ENCODE assay signal across 32 cellular contexts in genomic region chr3:195425849-195426248, GRCh38. TPM values are rescaled to one million over a fixed set of nuclear protein-coding genes. Genes with fewer than 3 reads are reported as not detected.
DNase-seq lines count a peak whose midpoint lies in the region; ATAC-seq, FAIRE-seq and TF ChIP-seq lines count a peak whose summit lies in the region.
"Had no signal": no experiment of that assay in that cellular context is flagged by ENCODE, and none has a peak within 500 bp of the region (broad histone marks: within the 10 kb centered on the region; RNA-seq: fewer than 3 reads in every experiment).

No MANE protein-coding gene starts in this region.

- H3K14ac ChIP-seq in mesenchymal stem cell (ENCODE audit: low read length in 2 of 2) = no peak overlapping the region

- H3K36me3 Mint-ChIP-seq in WTC11 = no peaks in the 10 kb centered on the region
- H3K36me3 Mint-ChIP-seq: activated CD4-positive, alpha-beta memory T cell treated with anti-CD3 and anti-CD28 coated beads for 36 hours had no signal

- in situ Hi-C loops in HepG2 (cut with HindIII; ENCODE audit: extremely low pct_ligation_motif_present, low pct_unique_long_range_greater_than_20kb) = no loop called here

- no peak overlapping the region for H2BK5ac ChIP-seq in mesenchymal stem cell (ENCODE audit: low read depth, low read length, poor library complexity, severe bottlenecking)

- H3K9ac ChIP-seq in HepG2 (ENCODE audit: insufficient read depth, low read depth, low read length) (no peak overlapping the region), PC-3 (ENCODE audit: low read length) (no peak overlapping the region), mesenchymal stem cell (ENCODE audit: low read length) (no peak overlapping the region)
- H3K9ac ChIP-seq: BLaER1 treated with 17β-estradiol and CSF1 and Interleukin-3, amounts not matched to agents 10 nM and 100 nM; parathyroid adenoma had no signal

- ATAC-seq in HepG2 = no peak
- no peak for ATAC-seq in right lobe of liver
- ATAC-seq in PC-3 = no peak
- ATAC-seq in WTC11 = no peak
- ATAC-seq: left lung, right cardiac atrium had no signal

- peaks cover 53% of the 10 kb centered on the region for H3K79me2 ChIP-seq in HepG2 (ENCODE audit: insufficient read depth, low read length)
- H3K79me2 ChIP-seq in PC-3 (ENCODE audit: low read length) = peaks cover 90% of the 10 kb centered on the region

- peaks cover 6% of the 10 kb centered on the region; the same call in 1 of the 2 replicates for H3K4me1 Mint-ChIP-seq in WTC11

- no peak overlapping the region for H3K4me3 ChIP-seq in HepG2 (replicated peaks in 1 of 3; ENCODE audit: insufficient read depth in 1 of 3, low read depth in 2 of 3, low read length in 3 of 3)
- H3K4me3 ChIP-seq in right lobe of liver = no peak overlapping the region
- no peak overlapping the region for H3K4me3 ChIP-seq in PC-3 (ENCODE audit: low read length)
- no peak overlapping the region for H3K4me3 ChIP-seq in mesenchymal stem cell (ENCODE audit: insufficient read depth in 1 of 2, low read depth in 1 of 2, low read length in 2 of 2)
- H3K4me3 ChIP-seq: BLaER1 treated with 17β-estradiol and CSF1 and Interleukin-3, amounts not matched to agents 10 nM and 100 nM; esophagus squamous epithelium; hepatocyte; left lung; testis had no signal

- H3K36me3 ChIP-seq in HepG2 (replicated peaks in 1 of 2; ENCODE audit: control insufficient read depth in 1 of 2, insufficient read depth in 2 of 2, low read length in 2 of 2) = no peaks in the 10 kb centered on the region
- H3K36me3 ChIP-seq in right lobe of liver = no peaks in the 10 kb centered on the region
- no peaks in the 10 kb centered on the region for H3K36me3 ChIP-seq in PC-3 (ENCODE audit: low read depth, low read length)
- H3K36me3 ChIP-seq in mesenchymal stem cell (ENCODE audit: control insufficient read depth in 1 of 2, insufficient read depth in 2 of 2, low read depth in 1 of 2, low read length in 2 of 2) = no peaks in the 10 kb centered on the region
- H3K36me3 ChIP-seq: brain microvascular endothelial cell, esophagus squamous epithelium, left lung had no signal

- H3K9me3 ChIP-seq in HepG2 (ENCODE audit: low read length) (no peaks in the 10 kb centered on the region), right lobe of liver (no peaks in the 10 kb centered on the region), PC-3 (ENCODE audit: low read length) (no peaks in the 10 kb centered on the region), mesenchymal stem cell (ENCODE audit: control insufficient read depth, low read length) (no peaks in the 10 kb centered on the region)
- H3K9me3 ChIP-seq: esophagus squamous epithelium, left lung, testis had no signal

- H2AFZ ChIP-seq in HepG2 (ENCODE audit: low read length) (no peak overlapping the region), PC-3 (ENCODE audit: low read length) (no peak overlapping the region), mesenchymal stem cell (ENCODE audit: low read depth, low read length) (no peak overlapping the region)
- H2AFZ ChIP-seq: hepatocyte, parathyroid adenoma had no signal

- no peaks in the 10 kb centered on the region for H3K4me1 ChIP-seq in HepG2 (ENCODE audit: insufficient read depth, low read length)
- no peaks in the 10 kb centered on the region for H3K4me1 ChIP-seq in right lobe of liver
- H3K4me1 ChIP-seq in PC-3 (ENCODE audit: insufficient read depth, low read length) = peaks cover 7% of the 10 kb centered on the region
- H3K4me1 ChIP-seq in mesenchymal stem cell (ENCODE audit: control insufficient read depth, insufficient read depth, low read depth, low read length) = no peaks in the 10 kb centered on the region
- H3K4me1 ChIP-seq: testis had no signal

- H3K27ac ChIP-seq in HepG2 (ENCODE audit: extremely low read length, insufficient read depth, low read length) (no peak overlapping the region), right lobe of liver (no peak overlapping the region), PC-3 (ENCODE audit: low read length) (no peak overlapping the region), mesenchymal stem cell (ENCODE audit: low read length, poor library complexity, severe bottlenecking) (no peak overlapping the region)
- H3K27ac ChIP-seq: BLaER1 treated with 17β-estradiol and CSF1 and Interleukin-3, amounts not matched to agents 10 nM and 100 nM; brain microvascular endothelial cell; esophagus squamous epithelium; hepatocyte; left lung; parathyroid adenoma; testis had no signal

- H2BK15ac ChIP-seq in mesenchymal stem cell (ENCODE audit: low read depth, poor library complexity, severe bottlenecking) = no peak overlapping the region

- 96% methylated on average over 3 of the region's 3 CpGs for WGBS in HepG2 (ENCODE audit: low lambda C conversion rate)
- WGBS in right lobe of liver (ENCODE audit: insufficient coverage, low coverage, low lambda C conversion rate, missing lambda C conversion rate) = 58% methylated on average over 3 of the region's 3 CpGs
- 81% methylated on average over 3 of the region's 3 CpGs for WGBS in mesenchymal stem cell

- no peaks in the 10 kb centered on the region for H3K9me3 Mint-ChIP-seq in WTC11
- H3K9me3 Mint-ChIP-seq: activated CD4-positive, alpha-beta memory T cell treated with anti-CD3 and anti-CD28 coated beads for 36 hours had no signal

- H3F3A ChIP-seq in PC-3 (ENCODE audit: low read length, unreplicated experiment) = no peaks in the 10 kb centered on the region

- TF ChIP-seq RAD21 in HepG2 (CRISPR knock-in tag; IDR thresholded peaks at IDR 0.05) = no peak

- intact Hi-C loops in HepG2 (cut with micrococcal nuclease; ENCODE audit: unreplicated experiment) = no loop called here
- intact Hi-C loops in right lobe of liver (cut with DNase I) = no loop called here
- intact Hi-C loops in PC-3 (cut with micrococcal nuclease) = no loop called here

- TF ChIP-seq EP300 in HepG2 (IDR thresholded peaks at IDR 0.05; ENCODE audit: low read depth in 2 of 2, low read length in 2 of 2) (no peak), HepG2 (CRISPR knock-in tag; IDR thresholded peaks at IDR 0.05; ENCODE audit: borderline replicate concordance) (no peak)

- POLR2A ChIA-PET in HepG2 (lab: Yijun Ruan, JAX) = no interaction called here
- POLR2A ChIA-PET in PC-3 (lab: Charles Lee; ENCODE audit: unreplicated experiment) = no interaction called here
- POLR2A ChIA-PET in WTC11 (lab: Charles Lee) = no interaction called here

- H3K4me3 Mint-ChIP-seq in WTC11 = no peak overlapping the region
- H3K4me3 Mint-ChIP-seq: activated CD4-positive, alpha-beta memory T cell treated with anti-CD3 and anti-CD28 coated beads for 36 hours; endodermal cell had no signal

- CTCF ChIA-PET in HepG2 (lab: Yijun Ruan, JAX; ENCODE audit: low intra/inter-chr PET ratio, low total read pairs) (no interaction called here), PC-3 (lab: Charles Lee) (no interaction called here), WTC11 (lab: Charles Lee) (no interaction called here)

- H4K20me1 ChIP-seq in HepG2 (ENCODE audit: insufficient read depth, low read length) = no peaks in the 10 kb centered on the region
- peaks cover 15% of the 10 kb centered on the region; the same call in 1 of the 2 replicates for H4K20me1 ChIP-seq in PC-3 (ENCODE audit: low read length)

- no peak for TF ChIP-seq POLR2A in HepG2 (IDR thresholded peaks at IDR 0.05; ENCODE audit: insufficient read depth in 1 of 2, low read depth in 2 of 2, low read length in 2 of 2)
- no peak for TF ChIP-seq POLR2A in right lobe of liver (IDR thresholded peaks at IDR 0.05)

- no peaks in the 10 kb centered on the region; a peak in 1 of 5 replicates for H3K27me3 ChIP-seq in HepG2 (ENCODE audit: control insufficient read depth in 1 of 2, insufficient read depth in 2 of 2, low read length in 2 of 2)
- no peaks in the 10 kb centered on the region for H3K27me3 ChIP-seq in right lobe of liver
- no peaks in the 10 kb centered on the region for H3K27me3 ChIP-seq in PC-3 (ENCODE audit: low read length)
- H3K27me3 ChIP-seq in mesenchymal stem cell (ENCODE audit: control insufficient read depth in 1 of 2, insufficient read depth in 1 of 2, low read length in 2 of 2) = no peaks in the 10 kb centered on the region
- H3K27me3 ChIP-seq: BLaER1 treated with 17β-estradiol and CSF1 and Interleukin-3, amounts not matched to agents 10 nM and 100 nM; brain microvascular endothelial cell; esophagus squamous epithelium; hepatocyte; left lung; testis had no signal

- no peak overlapping the region; the same call in 1 of the 2 replicates for H3K27ac Mint-ChIP-seq in WTC11
- H3K27ac Mint-ChIP-seq: activated CD4-positive, alpha-beta memory T cell treated with anti-CD3 and anti-CD28 coated beads for 36 hours; endodermal cell had no signal

- no peak overlapping the region for H2AK5ac ChIP-seq in mesenchymal stem cell (ENCODE audit: low read length, severe bottlenecking)

- H3K9me2 ChIP-seq in PC-3 (replicated peaks; ENCODE audit: low read length) = no peaks in the 10 kb centered on the region

- no peak overlapping the region for H3K23ac ChIP-seq in mesenchymal stem cell (ENCODE audit: low read length in 2 of 2)

- no peak for FAIRE-seq in HepG2 (lab: Jason Lieb, UNC)
- FAIRE-seq: colon, frontal cortex, urothelium cell line had no signal

- H3K79me1 ChIP-seq in mesenchymal stem cell (replicated peaks; ENCODE audit: low read length, poor library complexity, severe bottlenecking) = peaks cover 15% of the 10 kb centered on the region

- TF ChIP-seq CTCF in HepG2 (CRISPR knock-in tag; IDR thresholded peaks at IDR 0.05) = no peak
- TF ChIP-seq CTCF in right lobe of liver (IDR thresholded peaks at IDR 0.05) = no peak
- no peak for TF ChIP-seq CTCF in PC-3 (conservative IDR thresholded peaks at IDR 0.05; ENCODE audit: low read depth, low read length)
- no peak for TF ChIP-seq CTCF in WTC11 (IDR thresholded peaks at IDR 0.05)

- no peak overlapping the region for H4K91ac ChIP-seq in mesenchymal stem cell (ENCODE audit: low read length)

- H2BK120ac ChIP-seq in mesenchymal stem cell (ENCODE audit: low read depth, low read length) = no peak overlapping the region

- DNase-seq in HepG2 (ENCODE audit: low spot score) (no peak), right lobe of liver (no peak), PC-3 (no peak), dermis blood vessel endothelial cell (peak; percentile 5), WTC11 (ENCODE audit: low spot score) (no peak), mesenchymal stem cell (no peak), NCI-H128 (lab: John Stamatoyannopoulos, UW; ENCODE audit: unreplicated experiment) (no peak)
- no peak for DNase-seq in stimulated activated CD4-positive, alpha-beta T cell treated with anti-CD3 and anti-CD28 coated beads, Interleukin-15, amount 100 ng/mL, for 24 hours
- DNase-seq: activated CD4-positive, alpha-beta memory T cell treated with anti-CD3 and anti-CD28 coated beads for 36 hours; activated CD4-positive, CD25-positive, alpha-beta regulatory T cell; activated effector memory CD4-positive, alpha-beta T cell treated with anti-CD3 and anti-CD28 coated beads, Interleukin-2, amount 50 U/mL, for 16 hours; brain microvascular endothelial cell; endodermal cell; esophagus squamous epithelium; KG1; left lung; midbrain; NCI-H1694; NCI-H2227 treated with DMSO at 0.1 percent for 48 hours; NCI-H748 treated with DMSO at 0.1 percent for 48 hours; right cardiac atrium; RPMI8226; stimulated activated CD4-positive, alpha-beta T cell treated with anti-CD3 and anti-CD28 coated beads, Interleukin-4, amount 100 ng/mL, for 4 hours; stimulated activated naive CD4-positive, alpha-beta T cell treated with Interleukin-2 at 50 U/mL for 16 hours; T-helper 9 cell; testis had no signal

- BruUV-seq in HepG2 (replicated peaks; lab: Mats Ljungman, UMichigan) (no TSS peak), PC-3 (replicated peaks; lab: Mats Ljungman, UMichigan) (no TSS peak)

- H3K18ac ChIP-seq in mesenchymal stem cell (ENCODE audit: low read depth in 1 of 2, low read length in 2 of 2) = no peak overlapping the region

- no peak overlapping the region for H4K8ac ChIP-seq in mesenchymal stem cell (ENCODE audit: low read length)

- H3K4ac ChIP-seq in mesenchymal stem cell (ENCODE audit: low read depth in 1 of 2, low read length in 2 of 2) = no peak overlapping the region

- no peaks in the 10 kb centered on the region for H3K27me3 Mint-ChIP-seq in WTC11 (ENCODE audit: low read depth)
- H3K27me3 Mint-ChIP-seq: activated CD4-positive, alpha-beta memory T cell treated with anti-CD3 and anti-CD28 coated beads for 36 hours had no signal

- no peak overlapping the region for H3K4me2 ChIP-seq in HepG2 (ENCODE audit: low read depth, low read length)
- H3K4me2 ChIP-seq in PC-3 (ENCODE audit: low read length) = 0 out of 2 replicates have a peak overlapping the region, but pooled peaks have one; percentile 1
- no peak overlapping the region for H3K4me2 ChIP-seq in mesenchymal stem cell (ENCODE audit: low read length, poor library complexity, severe bottlenecking)
- H3K4me2 ChIP-seq: hepatocyte had no signal

- H2BK12ac ChIP-seq in mesenchymal stem cell (ENCODE audit: low read length in 2 of 2) = no peak overlapping the region

RNA-seq across cellular contexts. Expression of gene ACAP2, which starts 17.0 kb away (rescaled TPM):
- total RNA-seq in HepG2 (2016; rRNA removed; fragmentation: Illumina TruSeq; extraction: Trizol) (23.9 and 32.2 TPM in 2 replicates), right lobe of liver (10 to 100 TPM; 15.1 to 21.7 (median 18.5) TPM), PC-3 (2014; rRNA removed) (27.0 and 33.5 TPM in 2 replicates), dermis blood vessel endothelial cell (63.3 and 66.9 TPM in 2 replicates), WTC11 (2021) (39.9 to 42.4 TPM (median 42.0 TPM) in 3 replicates)
- 16.0 and 18.9 TPM in 2 replicates for total RNA-seq in HepG2 (2016; cell fraction: cytosol; rRNA removed; fragmentation: Illumina TruSeq; extraction: Trizol; ENCODE audit: low read depth)
- 24.6 and 30.4 TPM in 2 replicates for total RNA-seq in HepG2 (2016; cell fraction: insoluble cytoplasmic fraction; rRNA removed; fragmentation: Illumina TruSeq; extraction: Trizol)
- total RNA-seq in HepG2 (2016; cell fraction: membrane; rRNA removed; fragmentation: Illumina TruSeq; extraction: Trizol) = 7.9 and 10.4 TPM in 2 replicates
- total RNA-seq in HepG2 (2016; cell fraction: nucleus; rRNA removed; fragmentation: Illumina TruSeq; extraction: Trizol) = 35.3 and 35.5 TPM in 2 replicates
- polyA plus RNA-seq in HepG2 (2011; rRNA removed) = 5.6 and 7.3 TPM in 2 replicates
- polyA plus RNA-seq in HepG2 (2011; cell fraction: cytosol; rRNA removed) = 3.0 and 3.9 TPM in 2 replicates
- polyA plus RNA-seq in HepG2 (2011; cell fraction: nucleus; rRNA removed) = 6.2 and 7.2 TPM in 2 replicates
- 5.6 and 7.2 TPM in 2 replicates for polyA plus RNA-seq in HepG2 (2012)
- polyA plus RNA-seq in HepG2 (2016; cell fraction: cytosol; fragmentation: Illumina TruSeq; extraction: Trizol; ENCODE audit: low read depth) = 0.24 and 0.77 TPM in 2 replicates
- 11.5 and 12.3 TPM in 2 replicates for polyA plus RNA-seq in HepG2 (2016; cell fraction: insoluble cytoplasmic fraction; fragmentation: Illumina TruSeq; extraction: Trizol; ENCODE audit: low read depth)
- polyA plus RNA-seq in HepG2 (2016; cell fraction: membrane; fragmentation: Illumina TruSeq; extraction: Trizol; ENCODE audit: low read depth) = 1.3 and 1.7 TPM in 2 replicates
- 15.1 and 15.8 TPM in 2 replicates for polyA plus RNA-seq in HepG2 (2016; cell fraction: nucleus; fragmentation: Illumina TruSeq; extraction: Trizol; ENCODE audit: insufficient read depth, low read depth)
- 9.1 and 33.5 TPM in 2 replicates for polyA minus RNA-seq in HepG2 (2011; rRNA and poly(A)+ RNA removed; ENCODE audit: low replicate concordance)
- polyA minus RNA-seq in HepG2 (2011; cell fraction: cytosol; rRNA and poly(A)+ RNA removed) = 13.4 and 16.1 TPM in 2 replicates
- 47.5 and 52.3 TPM in 2 replicates for polyA minus RNA-seq in HepG2 (2011; cell fraction: nucleus; rRNA and poly(A)+ RNA removed)
- polyA plus RNA-seq in mesenchymal stem cell (2013, experiment 1 of 2) = 28.1 TPM
- 29.2 TPM for polyA plus RNA-seq in mesenchymal stem cell (2013, experiment 2 of 2)
